Comparison of ENCODE assay signal across 20 cellular contexts in genomic region chr12:63206494-63206893, GRCh38.
"Had no signal": no experiment of that assay in that cellular context is flagged by ENCODE, and none has a peak within 500 bp of the region (broad histone marks: within the 10 kb centered on the region; RNA-seq: fewer than 3 reads in every experiment).

No MANE protein-coding gene starts in this region.

- H3K9me3 ChIP-seq: lower lobe of right lung, prostate gland had no signal

- H3K27ac Mint-ChIP-seq: activated CD4-positive, alpha-beta T cell treated with anti-CD3 and anti-CD28 coated beads, Interleukin-2, amount 10 ng/mL, durations not matched to agents 7 days and 5 days; activated naive CD4-positive, alpha-beta T cell treated with anti-CD3 and anti-CD28 coated beads, Interleukin-2, amount 50 U/mL, for 72 hours; activated T-cell treated with anti-CD3 and anti-CD28 coated beads, Interleukin-2, amount 50 U/mL, for 72 hours; immature natural killer cell; nephron progenitor cell had no signal

- H3K27ac ChIP-seq: brain microvascular endothelial cell, coronary artery, foreskin keratinocyte, lower lobe of right lung, prostate gland had no signal

- H3K27me3 ChIP-seq: brain microvascular endothelial cell, foreskin keratinocyte had no signal

- H3K4me3 ChIP-seq: coronary artery, lower lobe of right lung, prostate gland had no signal

- H3K4me1 Mint-ChIP-seq: activated CD4-positive, alpha-beta T cell treated with anti-CD3 and anti-CD28 coated beads, Interleukin-2, amount 10 ng/mL, durations not matched to agents 7 days and 5 days; central memory CD8-positive, alpha-beta T cell; immature natural killer cell; nephron progenitor cell had no signal

- H3K36me3 Mint-ChIP-seq: activated naive CD4-positive, alpha-beta T cell treated with anti-CD3 and anti-CD28 coated beads, Interleukin-2, amount 50 U/mL, for 72 hours; immature natural killer cell had no signal

- H3K27me3 Mint-ChIP-seq: activated CD4-positive, alpha-beta T cell treated with anti-CD3 and anti-CD28 coated beads, Interleukin-2, amount 10 ng/mL, durations not matched to agents 7 days and 5 days; central memory CD8-positive, alpha-beta T cell had no signal

- DNase-seq: activated CD4-positive, alpha-beta T cell treated with anti-CD3 and anti-CD28 coated beads, Interleukin-2, amount 10 ng/mL, durations not matched to agents 7 days and 5 days; activated CD8-positive, alpha-beta memory T cell treated with anti-CD3 and anti-CD28 coated beads, Interleukin-2, amount 50 U/mL, for 48 hours; activated gamma-delta T cell; activated T-cell treated with anti-CD3 and anti-CD28 coated beads, Interleukin-2, amount 50 U/mL, for 72 hours; anterior cingulate cortex; glutamatergic neuron; immature natural killer cell; lower lobe of right lung; nephron progenitor cell; occipital lobe; stimulated activated CD4-positive, alpha-beta T cell treated with anti-CD3 and anti-CD28 coated beads, Interleukin-4, amount 100 ng/mL, for 4 hours; stimulated activated CD8-positive, alpha-beta memory T cell treated with anti-CD3 and anti-CD28 coated beads, Interleukin-4, amount 100 ng/mL, for 48 hours; stimulated activated naive CD4-positive, alpha-beta T cell treated with Interleukin-2 at 50 U/mL for 16 hours had no signal

- H3K36me3 ChIP-seq: brain microvascular endothelial cell, lower lobe of right lung, prostate gland had no signal

- H3K4me3 Mint-ChIP-seq: activated CD4-positive, alpha-beta T cell treated with anti-CD3 and anti-CD28 coated beads, Interleukin-2, amount 10 ng/mL, durations not matched to agents 7 days and 5 days; activated T-cell treated with anti-CD3 and anti-CD28 coated beads, Interleukin-2, amount 50 U/mL, for 72 hours; central memory CD8-positive, alpha-beta T cell; immature natural killer cell; nephron progenitor cell had no signal

- ATAC-seq: activated naive CD4-positive, alpha-beta T cell treated with anti-CD3 and anti-CD28 coated beads, Interleukin-2, amount 50 U/mL, for 72 hours; activated T-cell treated with anti-CD3 and anti-CD28 coated beads, Interleukin-2, amount 50 U/mL, for 72 hours; foreskin keratinocyte; lower lobe of right lung; right cardiac atrium had no signal

- H3K4me1 ChIP-seq: foreskin keratinocyte, lower lobe of right lung, prostate gland had no signal

- H3K9me3 Mint-ChIP-seq: activated CD4-positive, alpha-beta T cell treated with anti-CD3 and anti-CD28 coated beads, Interleukin-2, amount 10 ng/mL, durations not matched to agents 7 days and 5 days; activated naive CD4-positive, alpha-beta T cell treated with anti-CD3 and anti-CD28 coated beads, Interleukin-2, amount 50 U/mL, for 72 hours; activated T-cell treated with anti-CD3 and anti-CD28 coated beads, Interleukin-2, amount 50 U/mL, for 72 hours; nephron progenitor cell had no signal
